2 cellular contexts compared by ENCODE assay signal in the genomic region with DNA sequence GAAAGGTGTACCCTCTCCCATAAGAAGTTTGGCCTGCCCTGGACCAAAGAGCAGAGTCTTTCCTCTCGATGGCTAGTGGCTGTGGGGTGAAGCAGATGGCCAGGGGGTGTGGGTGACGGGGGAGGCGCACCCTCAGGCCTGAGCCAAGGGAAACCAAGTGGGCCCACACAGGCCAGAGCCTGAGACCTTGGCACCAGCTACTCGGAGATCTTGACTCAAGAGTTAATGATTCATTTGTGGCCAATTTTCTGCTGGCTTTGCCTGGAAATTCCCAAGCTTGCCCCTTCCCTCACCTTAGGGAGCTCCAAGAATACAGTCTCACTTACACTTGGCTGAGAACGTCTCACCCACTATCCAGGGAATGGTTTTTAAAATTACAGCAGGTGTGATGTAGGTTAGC.
TF ChIP-seq lines count a peak whose summit lies in the region.

No MANE protein-coding gene starts in this region.

TF ChIP-seq in SK-N-SH, 30 proteins besides CTCF, POLR2A, EP300 and RAD21 (continued from another document):
- TF ChIP-seq PBX3 (IDR thresholded peaks at IDR 0.05) (peak; percentile 28), FOSL2 (IDR thresholded peaks at IDR 0.05; ENCODE audit: borderline replicate concordance, low read depth) (peak; percentile 50; the same call in 1 of the 2 replicates), TEAD4 (IDR thresholded peaks at IDR 0.05; ENCODE audit: borderline replicate concordance, insufficient read depth) (0 out of 2 replicates have a peak, but pooled peaks have one; percentile 21), POLR2AphosphoS5 (IDR thresholded peaks at IDR 0.05; ENCODE audit: low read depth, low read length) (peak; percentile 37; the same call in 1 of the 2 replicates), RXRA (IDR thresholded peaks at IDR 0.05; ENCODE audit: borderline replicate concordance, low read depth) (peak; percentile 85; the same call in 1 of the 2 replicates), TCF12 (IDR thresholded peaks at IDR 0.05) (peak; percentile 62), NFIC (IDR thresholded peaks at IDR 0.05; ENCODE audit: borderline replicate concordance) (peak; percentile 83)
TF ChIP-seq in SK-N-SH: peak in this region for 7.

TF ChIP-seq in SK-N-SH treated with all-trans-retinoic acid at 6 μM for 48 hours, 23 proteins besides CTCF, POLR2A, EP300 and RAD21 (continued from another document):
- TF ChIP-seq, protein P1, sequence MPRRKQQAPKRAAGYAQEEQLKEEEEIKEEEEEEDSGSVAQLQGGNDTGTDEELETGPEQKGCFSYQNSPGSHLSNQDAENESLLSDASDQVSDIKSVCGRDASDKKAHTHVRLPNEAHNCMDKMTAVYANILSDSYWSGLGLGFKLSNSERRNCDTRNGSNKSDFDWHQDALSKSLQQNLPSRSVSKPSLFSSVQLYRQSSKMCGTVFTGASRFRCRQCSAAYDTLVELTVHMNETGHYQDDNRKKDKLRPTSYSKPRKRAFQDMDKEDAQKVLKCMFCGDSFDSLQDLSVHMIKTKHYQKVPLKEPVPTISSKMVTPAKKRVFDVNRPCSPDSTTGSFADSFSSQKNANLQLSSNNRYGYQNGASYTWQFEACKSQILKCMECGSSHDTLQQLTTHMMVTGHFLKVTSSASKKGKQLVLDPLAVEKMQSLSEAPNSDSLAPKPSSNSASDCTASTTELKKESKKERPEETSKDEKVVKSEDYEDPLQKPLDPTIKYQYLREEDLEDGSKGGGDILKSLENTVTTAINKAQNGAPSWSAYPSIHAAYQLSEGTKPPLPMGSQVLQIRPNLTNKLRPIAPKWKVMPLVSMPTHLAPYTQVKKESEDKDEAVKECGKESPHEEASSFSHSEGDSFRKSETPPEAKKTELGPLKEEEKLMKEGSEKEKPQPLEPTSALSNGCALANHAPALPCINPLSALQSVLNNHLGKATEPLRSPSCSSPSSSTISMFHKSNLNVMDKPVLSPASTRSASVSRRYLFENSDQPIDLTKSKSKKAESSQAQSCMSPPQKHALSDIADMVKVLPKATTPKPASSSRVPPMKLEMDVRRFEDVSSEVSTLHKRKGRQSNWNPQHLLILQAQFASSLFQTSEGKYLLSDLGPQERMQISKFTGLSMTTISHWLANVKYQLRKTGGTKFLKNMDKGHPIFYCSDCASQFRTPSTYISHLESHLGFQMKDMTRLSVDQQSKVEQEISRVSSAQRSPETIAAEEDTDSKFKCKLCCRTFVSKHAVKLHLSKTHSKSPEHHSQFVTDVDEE (CRISPR knock-in tag; IDR thresholded peaks at IDR 0.05), result no peak
- TF ChIP-seq, protein P2, sequence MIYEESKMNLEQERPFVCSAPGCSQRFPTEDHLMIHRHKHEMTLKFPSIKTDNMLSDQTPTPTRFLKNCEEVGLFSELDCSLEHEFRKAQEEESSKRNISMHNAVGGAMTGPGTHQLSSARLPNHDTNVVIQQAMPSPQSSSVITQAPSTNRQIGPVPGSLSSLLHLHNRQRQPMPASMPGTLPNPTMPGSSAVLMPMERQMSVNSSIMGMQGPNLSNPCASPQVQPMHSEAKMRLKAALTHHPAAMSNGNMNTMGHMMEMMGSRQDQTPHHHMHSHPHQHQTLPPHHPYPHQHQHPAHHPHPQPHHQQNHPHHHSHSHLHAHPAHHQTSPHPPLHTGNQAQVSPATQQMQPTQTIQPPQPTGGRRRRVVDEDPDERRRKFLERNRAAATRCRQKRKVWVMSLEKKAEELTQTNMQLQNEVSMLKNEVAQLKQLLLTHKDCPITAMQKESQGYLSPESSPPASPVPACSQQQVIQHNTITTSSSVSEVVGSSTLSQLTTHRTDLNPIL (CRISPR knock-in tag; IDR thresholded peaks at IDR 0.05; ENCODE audit: low read depth), result no peak
- TF ChIP-seq ZNF70 (CRISPR knock-in tag; IDR thresholded peaks at IDR 0.05), result no peak
- no peak for TF ChIP-seq ARNTL (CRISPR knock-in tag; IDR thresholded peaks at IDR 0.05; ENCODE audit: borderline replicate concordance, low read depth)
- no peak for TF ChIP-seq RARB (CRISPR knock-in tag; IDR thresholded peaks at IDR 0.05)
- TF ChIP-seq ESRRG (CRISPR knock-in tag; IDR thresholded peaks at IDR 0.05), result no peak
- TF ChIP-seq ZNF565 (CRISPR knock-in tag; conservative IDR thresholded peaks at IDR 0.05; ENCODE audit: low read depth), result no peak
- no peak for TF ChIP-seq ZNF8 (CRISPR knock-in tag; IDR thresholded peaks at IDR 0.05)
